ENCODE assay signal across 17 cellular contexts in genomic region chr3:170829873-170830272, GRCh38.
"Had no signal": no experiment of that assay in that cellular context is flagged by ENCODE, and none has a peak within 500 bp of the region (broad histone marks: within the 10 kb centered on the region; RNA-seq: fewer than 3 reads in every experiment).

No MANE protein-coding gene starts in this region.

- ATAC-seq: activated CD4-positive, CD25-positive, alpha-beta regulatory T cell treated with anti-CD3 and anti-CD28 coated beads, Interleukin-2, amount 50 U/mL, for 24 hours; activated CD8-positive, alpha-beta memory T cell treated with anti-CD3 and anti-CD28 coated beads, Interleukin-2, amount 10 ng/mL, durations not matched to agents 7 days and 5 days; esophagus mucosa; left colon; stimulated activated naive CD8-positive, alpha-beta T cell treated with anti-CD3 and anti-CD28 coated beads, Interleukin-15, amount 100 ng/mL, for 72 hours had no signal

- H3K4me1 ChIP-seq: testis had no signal

- H3K4me3 Mint-ChIP-seq: activated CD8-positive, alpha-beta memory T cell treated with anti-CD3 and anti-CD28 coated beads, Interleukin-2, amount 10 ng/mL, durations not matched to agents 7 days and 5 days; activated naive CD4-positive, alpha-beta T cell treated with anti-CD3 and anti-CD28 coated beads, Interleukin-2, amount 50 U/mL, for 24 hours; activated T-cell treated with anti-CD3 and anti-CD28 coated beads, Interleukin-2, amount 50 U/mL, for 24 hours; brain; stimulated activated naive CD8-positive, alpha-beta T cell treated with anti-CD3 and anti-CD28 coated beads, Interleukin-15, amount 100 ng/mL, for 72 hours had no signal

- H3K4me3 ChIP-seq: lung, testis had no signal

- H3K27ac ChIP-seq: testis had no signal

- H3K27ac Mint-ChIP-seq: activated CD8-positive, alpha-beta memory T cell treated with anti-CD3 and anti-CD28 coated beads, Interleukin-2, amount 10 ng/mL, durations not matched to agents 7 days and 5 days; activated naive CD4-positive, alpha-beta T cell treated with anti-CD3 and anti-CD28 coated beads, Interleukin-2, amount 50 U/mL, for 24 hours; activated T-cell treated with anti-CD3 and anti-CD28 coated beads, Interleukin-2, amount 50 U/mL, for 24 hours; brain; naive B cell; stimulated activated naive CD8-positive, alpha-beta T cell treated with anti-CD3 and anti-CD28 coated beads, Interleukin-15, amount 100 ng/mL, for 72 hours had no signal

- H3K9me3 Mint-ChIP-seq: activated naive CD4-positive, alpha-beta T cell treated with anti-CD3 and anti-CD28 coated beads, Interleukin-2, amount 50 U/mL, for 24 hours; activated T-cell treated with anti-CD3 and anti-CD28 coated beads, Interleukin-2, amount 50 U/mL, for 24 hours; naive B cell; stimulated activated naive CD8-positive, alpha-beta T cell treated with anti-CD3 and anti-CD28 coated beads, Interleukin-15, amount 100 ng/mL, for 72 hours had no signal

- H3K9me3 ChIP-seq: testis had no signal

- H3K36me3 Mint-ChIP-seq: activated CD8-positive, alpha-beta memory T cell treated with anti-CD3 and anti-CD28 coated beads, Interleukin-2, amount 10 ng/mL, durations not matched to agents 7 days and 5 days; activated naive CD4-positive, alpha-beta T cell treated with anti-CD3 and anti-CD28 coated beads, Interleukin-2, amount 50 U/mL, for 24 hours; brain; naive B cell had no signal

- DNase-seq: activated CD4-positive, alpha-beta T cell treated with anti-CD3 and anti-CD28 coated beads, Interleukin-2, amount 50 U/mL, for 48 hours; activated CD8-positive, alpha-beta memory T cell treated with anti-CD3 and anti-CD28 coated beads, Interleukin-2, amount 10 ng/mL, durations not matched to agents 7 days and 5 days; activated effector memory CD4-positive, alpha-beta T cell treated with Interleukin-2 at 50 U/mL for 16 hours; activated T-cell treated with anti-CD3 and anti-CD28 coated beads, Interleukin-2, amount 50 U/mL, for 24 hours; amygdala; glutamatergic neuron; left colon; naive B cell; stimulated activated CD4-positive, alpha-beta T cell treated with anti-CD3 and anti-CD28 coated beads, Interleukin-2, amount 100 ng/mL, for 48 hours; stimulated activated naive CD8-positive, alpha-beta T cell treated with anti-CD3 and anti-CD28 coated beads, Interleukin-15, amount 100 ng/mL, for 72 hours; T-helper 2 cell; testis had no signal

- H3K27me3 ChIP-seq: testis had no signal

- H3K4me1 Mint-ChIP-seq: brain had no signal
